In genomic region chr14:91012050-91012449, GRCh38 we compare ENCODE assay signal across 18 cellular contexts. TPM values are rescaled to one million over a fixed set of nuclear protein-coding genes. Genes with fewer than 3 reads are reported as not detected.
A peak's percentile ranks its signal among the peaks of the same experiment; 100 is the strongest.
DNase-seq lines count a peak whose midpoint lies in the region; ATAC-seq and TF ChIP-seq lines count a peak whose summit lies in the region.
"Had no signal": no experiment of that assay in that cellular context is flagged by ENCODE, and none has a peak within 500 bp of the region (broad histone marks: within the 10 kb centered on the region; RNA-seq: fewer than 3 reads in every experiment).

No MANE protein-coding gene starts in this region.

- ATAC-seq in psoas muscle (no peak), GM19395 (IDR thresholded peaks at IDR 0.05; ENCODE audit: unreplicated experiment) (no peak), T-helper 17 cell (no peak)

- no peak overlapping the region for H3K4me3 ChIP-seq in HEK293 (ENCODE audit: low read depth, low read length)
- H3K4me3 ChIP-seq in esophagus squamous epithelium: no peak overlapping the region
- peak overlapping the region; percentile 7 for H3K4me3 ChIP-seq in psoas muscle
- H3K4me3 ChIP-seq: BLaER1, SJSA1 had no signal

- no peak for TF ChIP-seq POLR2A in esophagus squamous epithelium (IDR thresholded peaks at IDR 0.05)

- no peaks in the 10 kb centered on the region for H3K27me3 ChIP-seq in esophagus squamous epithelium
- H3K27me3 ChIP-seq in psoas muscle (ENCODE audit: insufficient read depth in 3 of 3, low read length in 2 of 3): no peaks in the 10 kb centered on the region
- H3K27me3 ChIP-seq: BLaER1, SJSA1 had no signal

- no peak overlapping the region for H3K27ac ChIP-seq in HEK293 (ENCODE audit: extremely low read depth, low read depth, low read length)
- peak overlapping the region in 3 of 4 donors; percentile 5 to 42 (median 6) for H3K27ac ChIP-seq in esophagus squamous epithelium
- no peak overlapping the region for H3K27ac ChIP-seq in psoas muscle
- H3K27ac ChIP-seq: BLaER1, HL-60, SJSA1 had no signal

- H3K27me3 Mint-ChIP-seq in CD14-positive monocyte (ENCODE audit: low read depth in 3 of 3) (no peaks in the 10 kb centered on the region), T-helper 17 cell (no peaks in the 10 kb centered on the region)

- intact Hi-C loops in esophagus squamous epithelium (cut with DNase I) (no loop called here), psoas muscle (cut with DNase I) (no loop called here), CD14-positive monocyte (cut with micrococcal nuclease) (loop anchor here (5.0 to 10.0 kb wide), 2 partner anchors 45 to 53 kb away; partner anchors contain the start of gene RPS6KA5 (in 1 of the 2))

- peaks cover 2 to 4% of the 10 kb centered on the region in 2 donors for H3K36me3 Mint-ChIP-seq in CD14-positive monocyte
- peaks cover 2% of the 10 kb centered on the region for H3K36me3 Mint-ChIP-seq in T-helper 17 cell (ENCODE audit: low read depth)

- WGBS in esophagus squamous epithelium, 2 donors: 55 to 86% methylated on average over 2 of the region's 2 CpGs
- 84 to 88% (median 85%) methylated on average over 2 of the region's 2 CpGs for WGBS in psoas muscle, 3 donors

- peaks cover 4% of the 10 kb centered on the region; the same call in 1 of the 2 replicates for H3K4me1 ChIP-seq in HEK293 (ENCODE audit: control insufficient read depth, insufficient read depth, low read length)
- H3K4me1 ChIP-seq in esophagus squamous epithelium: peaks cover 4 to 56% (median 10%) of the 10 kb centered on the region in 3 donors
- H3K4me1 ChIP-seq in psoas muscle: peaks cover 4% of the 10 kb centered on the region
- H3K4me1 ChIP-seq: SJSA1 had no signal

- H3K4me1 Mint-ChIP-seq in CD14-positive monocyte: peaks cover 36% of the 10 kb centered on the region
- peaks cover 32% of the 10 kb centered on the region for H3K4me1 Mint-ChIP-seq in T-helper 17 cell

- H3K27ac Mint-ChIP-seq in CD14-positive monocyte (no peak overlapping the region), T-helper 17 cell (no peak overlapping the region)
- H3K27ac Mint-ChIP-seq: HFFc6 had no signal

- H3K4me3 Mint-ChIP-seq in CD14-positive monocyte: no peak overlapping the region
- no peak overlapping the region for H3K4me3 Mint-ChIP-seq in T-helper 17 cell
- H3K4me3 Mint-ChIP-seq: HFFc6 had no signal

- no peaks in the 10 kb centered on the region for H3K9me3 Mint-ChIP-seq in CD14-positive monocyte
- H3K9me3 Mint-ChIP-seq: HFFc6 had no signal

- no peak for TF ChIP-seq CTCF in HEK293 (tag by site-specific recombination; IDR thresholded peaks at IDR 0.05)
- no peak for TF ChIP-seq CTCF in esophagus squamous epithelium (IDR thresholded peaks at IDR 0.05)
- TF ChIP-seq CTCF in psoas muscle (IDR thresholded peaks at IDR 0.05): no peak
- no peak for TF ChIP-seq CTCF in CD14-positive monocyte (IDR thresholded peaks at IDR 0.05)

- no peak for DNase-seq in esophagus squamous epithelium (lab: John Stamatoyannopoulos, UW)
- DNase-seq in psoas muscle: no peak
- no peak for DNase-seq in SHP77 treated with DMSO at 0.1 percent for 48 hours (lab: John Stamatoyannopoulos, UW)
- no peak for DNase-seq in CD14-positive monocyte (ENCODE audit: low spot score)
- DNase-seq in T-helper 17 cell: no peak
- DNase-seq: DMS153, GOT3, HFFc6, NCI-H1436, NCI-H2081 treated with DMSO at 0.1 percent for 48 hours, NCI-H526, OCI-M1, RPMI8226 had no signal

- POLR2A ChIA-PET in HEK293 (lab: Yijun Ruan, JAX): no interaction called here

- no peaks in the 10 kb centered on the region for H3K36me3 ChIP-seq in HEK293 (ENCODE audit: control insufficient read depth in 2 of 2, insufficient read depth in 1 of 2, low read length in 2 of 2)
- no peaks in the 10 kb centered on the region for H3K36me3 ChIP-seq in esophagus squamous epithelium
- H3K36me3 ChIP-seq in psoas muscle (ENCODE audit: insufficient read depth in 1 of 2, low read depth in 1 of 2): no peaks in the 10 kb centered on the region
- H3K36me3 ChIP-seq: BLaER1, SJSA1 had no signal

- no peaks in the 10 kb centered on the region for H3K9me3 ChIP-seq in HEK293 (ENCODE audit: control insufficient read depth, insufficient read depth, low read depth, low read length)
- no peaks in the 10 kb centered on the region for H3K9me3 ChIP-seq in esophagus squamous epithelium
- no peaks in the 10 kb centered on the region for H3K9me3 ChIP-seq in psoas muscle
- H3K9me3 ChIP-seq in T-helper 17 cell (ENCODE audit: control insufficient read depth, low read length, poor library complexity, severe bottlenecking): no peaks in the 10 kb centered on the region
- H3K9me3 ChIP-seq: BLaER1, SJSA1 had no signal

- CTCF ChIA-PET in HEK293 (lab: Yijun Ruan, JAX): interaction anchor here (0.7 to 1.0 kb wide), 2 partner anchors 41 to 148 kb away, joined by 3 to 5 read pairs; no protein-coding TSS in a partner anchor

TF ChIP-seq in HEK293, 187 proteins besides CTCF, POLR2A, EP300 and RAD21:
- TF ChIP-seq PRDM1 (tag by site-specific recombination; IDR thresholded peaks at IDR 0.05) (peak; percentile 35; the same call in 1 of the 2 replicates), ZNF623 (tag by site-specific recombination; IDR thresholded peaks at IDR 0.05) (no peak)
- TF ChIP-seq, protein P1, sequence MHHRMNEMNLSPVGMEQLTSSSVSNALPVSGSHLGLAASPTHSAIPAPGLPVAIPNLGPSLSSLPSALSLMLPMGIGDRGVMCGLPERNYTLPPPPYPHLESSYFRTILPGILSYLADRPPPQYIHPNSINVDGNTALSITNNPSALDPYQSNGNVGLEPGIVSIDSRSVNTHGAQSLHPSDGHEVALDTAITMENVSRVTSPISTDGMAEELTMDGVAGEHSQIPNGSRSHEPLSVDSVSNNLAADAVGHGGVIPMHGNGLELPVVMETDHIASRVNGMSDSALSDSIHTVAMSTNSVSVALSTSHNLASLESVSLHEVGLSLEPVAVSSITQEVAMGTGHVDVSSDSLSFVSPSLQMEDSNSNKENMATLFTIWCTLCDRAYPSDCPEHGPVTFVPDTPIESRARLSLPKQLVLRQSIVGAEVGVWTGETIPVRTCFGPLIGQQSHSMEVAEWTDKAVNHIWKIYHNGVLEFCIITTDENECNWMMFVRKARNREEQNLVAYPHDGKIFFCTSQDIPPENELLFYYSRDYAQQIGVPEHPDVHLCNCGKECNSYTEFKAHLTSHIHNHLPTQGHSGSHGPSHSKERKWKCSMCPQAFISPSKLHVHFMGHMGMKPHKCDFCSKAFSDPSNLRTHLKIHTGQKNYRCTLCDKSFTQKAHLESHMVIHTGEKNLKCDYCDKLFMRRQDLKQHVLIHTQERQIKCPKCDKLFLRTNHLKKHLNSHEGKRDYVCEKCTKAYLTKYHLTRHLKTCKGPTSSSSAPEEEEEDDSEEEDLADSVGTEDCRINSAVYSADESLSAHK (tag by site-specific recombination; IDR thresholded peaks at IDR 0.05): peak; percentile 50; the same call in 1 of the 2 replicates

RNA-seq across cellular contexts. Expression of gene RPS6KA5, which starts 48.4 kb away (rescaled TPM):
- total RNA-seq in esophagus squamous epithelium (10 to 100 TPM in 1 of 4 donors, 1 to 10 TPM in 3; 3.1 to 10.5 (median 8.1) TPM), psoas muscle (10 to 100 TPM; 11.5 to 20.0 (median 15.8) TPM), T-helper 17 cell (10 to 100 TPM; 35.4 to 42.0 TPM)
- polyA plus RNA-seq in psoas muscle (1 to 10 TPM in 2 of 3 donors, under 1 TPM in 1; 0.94 to 3.9 (median 3.7) TPM), CD14-positive monocyte (10 to 100 TPM in 1 of 2 donors, 1 to 10 TPM in 1; 7.9 to 10.1 TPM)

Comparison
In these comparisons a context has a peak if more than half of its experiments do, and no peak if none do; other contexts are left out.
1. H3K27ac ChIP-seq: peak in esophagus squamous epithelium (3 of 4); none in HEK293 (single experiment) and psoas muscle (single experiment).
2. intact Hi-C loops: an anchor here in CD14-positive monocyte (5.0 to 10.0 kb wide); none called in esophagus squamous epithelium and psoas muscle.